21 cellular contexts compared by ENCODE assay signal in genomic region chr2:117308861-117309770, GRCh38.
DNase-seq lines count a peak whose midpoint lies in the region; ATAC-seq and TF ChIP-seq lines count a peak whose summit lies in the region.
"Had no signal": no experiment of that assay in that cellular context is flagged by ENCODE, and none has a peak within 500 bp of the region (broad histone marks: within the 10 kb centered on the region; RNA-seq: fewer than 3 reads in every experiment).

No MANE protein-coding gene starts in this region.

- no peak overlapping the region; the same call in 1 of the 2 replicates for H3K27ac ChIP-seq in Karpas-422 (ENCODE audit: low read length)
- H3K27ac ChIP-seq in angular gyrus (ENCODE audit: low read depth, low read length) = peak overlapping the region; percentile 31
- H3K27ac ChIP-seq: 22Rv1, C4-2B had no signal

- H3K27ac Mint-ChIP-seq in stimulated activated memory B cell treated with anti-CD40 and anti-IgM and Interleukin-4, amounts not matched to agents 10 μg/mL and 1 μg/mL and 100 μg/mL, for 72 hours = no peak overlapping the region
- H3K27ac Mint-ChIP-seq: GM23338 had no signal

- H3K9ac ChIP-seq in Karpas-422 (ENCODE audit: low read length) = peak overlapping the region; percentile 25; the same call in 1 of the 2 replicates

- H3K9me3 Mint-ChIP-seq in stimulated activated memory B cell treated with anti-CD40 and anti-IgM and Interleukin-4, amounts not matched to agents 10 μg/mL and 1 μg/mL and 100 μg/mL, for 72 hours = peaks cover 5% of the 10 kb centered on the region
- H3K9me3 Mint-ChIP-seq: GM23338 had no signal

- H3K27me3 Mint-ChIP-seq in stimulated activated memory B cell treated with anti-CD40 and anti-IgM and Interleukin-4, amounts not matched to agents 10 μg/mL and 1 μg/mL and 100 μg/mL, for 72 hours = no peaks in the 10 kb centered on the region

- H3K4me3 Mint-ChIP-seq in stimulated activated memory B cell treated with anti-CD40 and anti-IgM and Interleukin-4, amounts not matched to agents 10 μg/mL and 1 μg/mL and 100 μg/mL, for 72 hours = no peak overlapping the region
- H3K4me3 Mint-ChIP-seq: GM23338 had no signal

- peak; percentile 42 for DNase-seq in NCI-H2107 treated with DMSO at 0.1 percent for 48 hours (lab: John Stamatoyannopoulos, UW; ENCODE audit: unreplicated experiment)
- no peak for DNase-seq in NCI-H2107 (lab: John Stamatoyannopoulos, UW)
- peak; percentile 64 for DNase-seq in Karpas-422
- DNase-seq in NCI-H1930 (lab: John Stamatoyannopoulos, UW) = no peak
- DNase-seq in stimulated activated CD4-positive, alpha-beta T cell treated with anti-CD3 and anti-CD28 coated beads, Interleukin-4, amount 100 ng/mL, for 4 hours = no peak
- no peak for DNase-seq in GM10266 (ENCODE audit: extremely low spot score)
- DNase-seq: AML-193, DMS 273 treated with DMSO at 0.1 percent for 48 hours, GDM1, MV-4-11, NCI-H1694 treated with DMSO at 0.1 percent for 48 hours, NCI-H2171 treated with DMSO at 0.1 percent for 48 hours, NCI-H774, PC-3, RPMI8226 had no signal

- H3K79me2 ChIP-seq in Karpas-422 (ENCODE audit: low read length) = no peaks in the 10 kb centered on the region

- no peaks in the 10 kb centered on the region for H3K36me3 Mint-ChIP-seq in stimulated activated memory B cell treated with anti-CD40 and anti-IgM and Interleukin-4, amounts not matched to agents 10 μg/mL and 1 μg/mL and 100 μg/mL, for 72 hours

- H3K4me2 ChIP-seq in Karpas-422 (ENCODE audit: low read depth, low read length, poor library complexity, severe bottlenecking) = peak overlapping the region; percentile 49
- H3K4me2 ChIP-seq: GM23338 had no signal

- H4K20me1 ChIP-seq in Karpas-422 (ENCODE audit: insufficient read depth, low read depth, low read length) = no peaks in the 10 kb centered on the region

- no peaks in the 10 kb centered on the region for H3K9me3 ChIP-seq in Karpas-422 (ENCODE audit: low read length)

- H3K4me1 ChIP-seq in Karpas-422 (ENCODE audit: low read length) = peaks cover 40% of the 10 kb centered on the region

- no peaks in the 10 kb centered on the region for H3K4me1 Mint-ChIP-seq in stimulated activated memory B cell treated with anti-CD40 and anti-IgM and Interleukin-4, amounts not matched to agents 10 μg/mL and 1 μg/mL and 100 μg/mL, for 72 hours
- H3K4me1 Mint-ChIP-seq: GM23338 had no signal

- H2AFZ ChIP-seq in Karpas-422 (ENCODE audit: low read length) = peak overlapping the region; percentile 34; the same call in 1 of the 2 replicates
- H2AFZ ChIP-seq: GM23338 had no signal

- TF ChIP-seq CTCF in GM10266 (IDR thresholded peaks at IDR 0.05; ENCODE audit: control insufficient read depth, insufficient read depth, low read depth, missing control alignments) = no peak

- ATAC-seq in stimulated activated memory B cell treated with anti-CD40 and anti-IgM and Interleukin-4, amounts not matched to agents 10 μg/mL and 1 μg/mL and 100 μg/mL, for 72 hours = peak; percentile 24
- ATAC-seq: GM23338, HCT116, PC-3 had no signal

- no peaks in the 10 kb centered on the region for H3K27me3 ChIP-seq in Karpas-422 (ENCODE audit: low read length)

- H3K9me2 ChIP-seq in Karpas-422 (replicated peaks; ENCODE audit: insufficient read depth, low read length) = no peaks in the 10 kb centered on the region

- H3K4me3 ChIP-seq in Karpas-422 (ENCODE audit: low read length) = peak overlapping the region; percentile 17; the same call in 1 of the 2 replicates
- H3K4me3 ChIP-seq: GM23338 had no signal

- no peaks in the 10 kb centered on the region for H3K36me3 ChIP-seq in Karpas-422 (ENCODE audit: insufficient read depth, low read length)

Comparison
In these comparisons a context has a peak if more than half of its experiments do, and no peak if none do; other contexts are left out.
1. DNase-seq: peak in NCI-H2107 treated with DMSO at 0.1 percent for 48 hours (single experiment) and Karpas-422 (single experiment); none in NCI-H2107 (single experiment), NCI-H1930 (0 of 2), stimulated activated CD4-positive, alpha-beta T cell treated with anti-CD3 and anti-CD28 coated beads, Interleukin-4, amount 100 ng/mL, for 4 hours (0 of 2) and GM10266 (single experiment).